In genomic region chr22:38755911-38756532, GRCh38 we compare ENCODE assay signal across 8 cellular contexts. TPM values are rescaled to one million over a fixed set of nuclear protein-coding genes. Genes with fewer than 3 reads are reported as not detected.
DNase-seq lines count a peak whose midpoint lies in the region; ATAC-seq and TF ChIP-seq lines count a peak whose summit lies in the region.

TSS of gene SUN2 (minus strand) at chr22:38755998. CDS start at chr22:38752628, 3,370 bp downstream.

- no peak for TF ChIP-seq CTCF in choroid plexus epithelial cell (conservative IDR thresholded peaks at IDR 0.05; ENCODE audit: low read depth, low read length)

- POLR2A ChIA-PET in activated CD4-positive, alpha-beta T cell treated with anti-CD3 and anti-CD28 coated beads for 36 hours (lab: Charles Lee): interaction anchor here (1.2 kb wide), 1 partner anchor 9 kb away, joined by 3 read pairs; no protein-coding TSS in a partner anchor

- peak within 1 kb of the TSS; percentile 94 for H3K27ac Mint-ChIP-seq in activated CD4-positive, alpha-beta T cell treated with anti-CD3 and anti-CD28 coated beads for 36 hours

- intact Hi-C loops in activated CD4-positive, alpha-beta T cell treated with anti-CD3 and anti-CD28 coated beads for 36 hours (cut with DNase I, micrococcal nuclease): loop anchor here (1.0 to 10.0 kb wide), 18 partner anchors 36 to 1081 kb away; partner anchors contain the start of genes DNAL4 (in 2 of the 2), GTPBP1 (in 2 of the 2), APOBEC3C (in 1 of the 2) and CBX6 (in 1 of the 2)

- H3K36me3 Mint-ChIP-seq in activated CD4-positive, alpha-beta T cell treated with anti-CD3 and anti-CD28 coated beads for 36 hours (ENCODE audit: low read depth): peaks cover 32% of the 10 kb centered on the region

- H3K4me3 ChIP-seq in choroid plexus epithelial cell (ENCODE audit: low read depth, low read length): peak within 1 kb of the TSS; percentile 64

- no peaks in the 10 kb centered on the region for H3K9me3 Mint-ChIP-seq in activated CD4-positive, alpha-beta T cell treated with anti-CD3 and anti-CD28 coated beads for 36 hours (ENCODE audit: low read depth)

- CTCF ChIA-PET in activated CD4-positive, alpha-beta T cell treated with anti-CD3 and anti-CD28 coated beads for 36 hours (lab: Charles Lee): interaction anchor here (0.8 to 1.4 kb wide), 3 partner anchors 12 to 114 kb away, joined by 3 to 5 read pairs (median 3); no protein-coding TSS in a partner anchor

- no peaks in the 10 kb centered on the region for H3K27me3 Mint-ChIP-seq in activated CD4-positive, alpha-beta T cell treated with anti-CD3 and anti-CD28 coated beads for 36 hours

- H3K4me1 Mint-ChIP-seq in activated CD4-positive, alpha-beta T cell treated with anti-CD3 and anti-CD28 coated beads for 36 hours: peaks cover 58% of the 10 kb centered on the region

- DNase-seq in NCI-H82 (lab: John Stamatoyannopoulos, UW): peak; percentile 84
- no peak for DNase-seq in NCI-H82 treated with DMSO at 0.1 percent for 48 hours (lab: John Stamatoyannopoulos, UW; ENCODE audit: unreplicated experiment)
- DNase-seq in NCI-H2171 (lab: John Stamatoyannopoulos, UW): peak; percentile 87
- DNase-seq in activated CD4-positive, alpha-beta T cell treated with anti-CD3 and anti-CD28 coated beads for 36 hours: peak; percentile 96
- peak; percentile 82 for DNase-seq in choroid plexus epithelial cell (ENCODE audit: low read depth)
- peak; percentile 62 for DNase-seq in kidney glomerular epithelial cell (lab: John Stamatoyannopoulos, UW)
- peak; percentile 81 to 89 for DNase-seq in stimulated activated CD4-positive, alpha-beta T cell treated with anti-CD3 and anti-CD28 coated beads, Interleukin-15, amount 100 ng/mL, for 48 hours (ENCODE audit: low read depth in 2 of 2)

- peak within 1 kb of the TSS; percentile 92 for H3K4me3 Mint-ChIP-seq in activated CD4-positive, alpha-beta T cell treated with anti-CD3 and anti-CD28 coated beads for 36 hours

- ATAC-seq in HG02870 (IDR thresholded peaks at IDR 0.05; ENCODE audit: unreplicated experiment): peak; percentile 63
- ATAC-seq in activated CD4-positive, alpha-beta T cell treated with anti-CD3 and anti-CD28 coated beads for 36 hours: peak; percentile 74

RNA-seq across cellular contexts. Expression of gene SUN2, which starts in this region (rescaled TPM):
- total RNA-seq in activated CD4-positive, alpha-beta T cell treated with anti-CD3 and anti-CD28 coated beads for 36 hours: 100 to 1,000 TPM in 1 of 2 experiments, 10 to 100 TPM in 1; 87.2 to 102 TPM
